In genomic region chr2:47270421-47270820, GRCh38 we compare ENCODE assay signal across 18 cellular contexts.
DNase-seq lines count a peak whose midpoint lies in the region; ATAC-seq and TF ChIP-seq lines count a peak whose summit lies in the region.
"Had no signal": no experiment of that assay in that cellular context is flagged by ENCODE, and none has a peak within 500 bp of the region (broad histone marks: within the 10 kb centered on the region; RNA-seq: fewer than 3 reads in every experiment).

No MANE protein-coding gene starts in this region.

- H2AK5ac ChIP-seq in mesendoderm (ENCODE audit: low read length) = peak overlapping the region; percentile 55

- H4K8ac ChIP-seq in mesendoderm (ENCODE audit: low read depth, low read length) = no peak overlapping the region

- TF ChIP-seq CTCF in PC-3 (conservative IDR thresholded peaks at IDR 0.05; ENCODE audit: low read depth, low read length) = no peak
- no peak for TF ChIP-seq CTCF in colonic mucosa (IDR thresholded peaks at IDR 0.05)
- TF ChIP-seq CTCF in CD14-positive monocyte (IDR thresholded peaks at IDR 0.05) = no peak

- H3K27me3 Mint-ChIP-seq in CD14-positive monocyte (ENCODE audit: low read depth in 3 of 3) = peaks cover 1 to 3% (median 2%) of the 10 kb centered on the region in 3 donors
- H3K27me3 Mint-ChIP-seq in activated T-cell treated with anti-CD3 and anti-CD28 coated beads, Interleukin-2, amount 50 U/mL, for 72 hours (ENCODE audit: low read depth) = no peaks in the 10 kb centered on the region
- H3K27me3 Mint-ChIP-seq: memory B cell had no signal

- H3F3A ChIP-seq in PC-3 (ENCODE audit: low read length, unreplicated experiment) = peaks cover 3% of the 10 kb centered on the region

- H4K20me1 ChIP-seq in PC-3 (ENCODE audit: low read length) = no peaks in the 10 kb centered on the region
- H4K20me1 ChIP-seq: BLaER1 had no signal

- H3K79me2 ChIP-seq in PC-3 (ENCODE audit: low read length) = no peaks in the 10 kb centered on the region
- H3K79me2 ChIP-seq in mesendoderm (ENCODE audit: control insufficient read depth, insufficient read depth, low read length) = no peaks in the 10 kb centered on the region

- H3K27ac Mint-ChIP-seq in CD14-positive monocyte = peak overlapping the region in 2 of 7 donors; percentile 5 to 28
- no peak overlapping the region for H3K27ac Mint-ChIP-seq in activated T-cell treated with anti-CD3 and anti-CD28 coated beads, Interleukin-2, amount 50 U/mL, for 72 hours
- H3K27ac Mint-ChIP-seq: GM23338, memory B cell had no signal

- no peak overlapping the region for H3K4me3 Mint-ChIP-seq in CD14-positive monocyte
- no peak overlapping the region for H3K4me3 Mint-ChIP-seq in activated T-cell treated with anti-CD3 and anti-CD28 coated beads, Interleukin-2, amount 50 U/mL, for 72 hours
- H3K4me3 Mint-ChIP-seq: GM23338 had no signal

- H3K4me2 ChIP-seq in PC-3 (ENCODE audit: low read length) = no peak overlapping the region
- H3K4me2 ChIP-seq in mesendoderm (ENCODE audit: low read length) = no peak overlapping the region
- H3K4me2 ChIP-seq: GM23338 had no signal

- H3K18ac ChIP-seq in mesendoderm (ENCODE audit: low read length) = peak overlapping the region; percentile 3

- no peak overlapping the region for H2BK15ac ChIP-seq in mesendoderm (replicated peaks; ENCODE audit: low read depth)

- H3K4me1 ChIP-seq in PC-3 (ENCODE audit: insufficient read depth, low read length) (peaks cover 56% of the 10 kb centered on the region), colonic mucosa (peaks cover 21% of the 10 kb centered on the region), mesendoderm (ENCODE audit: control insufficient read depth, low read depth, low read length) (peaks cover 5% of the 10 kb centered on the region), stomach smooth muscle (ENCODE audit: control insufficient read depth, insufficient read depth, low read length) (peaks cover 43% of the 10 kb centered on the region)

- H3K4me1 Mint-ChIP-seq in CD14-positive monocyte = peaks cover 49% of the 10 kb centered on the region
- H3K4me1 Mint-ChIP-seq in activated T-cell treated with anti-CD3 and anti-CD28 coated beads, Interleukin-2, amount 50 U/mL, for 72 hours (ENCODE audit: low read depth) = no peaks in the 10 kb centered on the region

- intact Hi-C loops in PC-3 (cut with micrococcal nuclease) = loop anchor here (5.0 kb wide), 2 partner anchors 52 to 353 kb away; partner anchors contain the start of gene MCFD2
- intact Hi-C loops in colonic mucosa (cut with DNase I) = loop anchor here (2.0 kb wide), 1 partner anchor 52 kb away; no protein-coding TSS in a partner anchor
- intact Hi-C loops in CD14-positive monocyte (cut with micrococcal nuclease) = loop anchor here (5.0 kb wide), 2 partner anchors 42 to 52 kb away; no protein-coding TSS in a partner anchor

- H3K56ac ChIP-seq in mesendoderm (ENCODE audit: low read length) = no peak overlapping the region

- H4K5ac ChIP-seq in mesendoderm (ENCODE audit: low read length) = no peak overlapping the region

- no peak overlapping the region for H3K4me3 ChIP-seq in PC-3 (ENCODE audit: low read length)
- no peak overlapping the region for H3K4me3 ChIP-seq in colonic mucosa
- no peak overlapping the region for H3K4me3 ChIP-seq in mesendoderm (ENCODE audit: low read length)
- H3K4me3 ChIP-seq in stomach smooth muscle (ENCODE audit: low read length in 2 of 2) = no peak overlapping the region
- H3K4me3 ChIP-seq: BLaER1, GM23338, MG63 had no signal

- H3K27ac ChIP-seq in PC-3 (ENCODE audit: low read length) (peak overlapping the region; percentile 87), colonic mucosa (peak overlapping the region; percentile 80), mesendoderm (ENCODE audit: low read depth, low read length) (no peak overlapping the region), stomach smooth muscle (ENCODE audit: low read length) (peak overlapping the region; percentile 81)

- no peaks in the 10 kb centered on the region for H3K79me1 ChIP-seq in mesendoderm (ENCODE audit: low read length)

- H3K9me2 ChIP-seq in PC-3 (replicated peaks; ENCODE audit: low read length) = no peaks in the 10 kb centered on the region

- H3K9me3 ChIP-seq in PC-3 (ENCODE audit: low read length) (no peaks in the 10 kb centered on the region), colonic mucosa (no peaks in the 10 kb centered on the region), stomach smooth muscle (ENCODE audit: control insufficient read depth in 2 of 2, low read length in 2 of 2) (no peaks in the 10 kb centered on the region)
- H3K9me3 ChIP-seq: BLaER1, MG63 had no signal

- H2AFZ ChIP-seq in PC-3 (ENCODE audit: low read length) = no peak overlapping the region

- H2BK120ac ChIP-seq in mesendoderm (ENCODE audit: low read depth, low read length) = no peak overlapping the region

- H3K36me3 ChIP-seq in PC-3 (ENCODE audit: low read depth, low read length) (no peaks in the 10 kb centered on the region), colonic mucosa (no peaks in the 10 kb centered on the region), mesendoderm (ENCODE audit: control insufficient read depth, insufficient read depth, low read length) (no peaks in the 10 kb centered on the region), stomach smooth muscle (ENCODE audit: control insufficient read depth in 2 of 2, insufficient read depth in 2 of 2, low read length in 2 of 2) (no peaks in the 10 kb centered on the region)
- H3K36me3 ChIP-seq: BLaER1, MG63 had no signal

- WGBS in mesendoderm (ENCODE audit: extremely low coverage, insufficient coverage, low lambda C conversion rate) = no CpG with 5 or more reads among the region's 5 CpGs

- DNase-seq in PC-3 (no peak), colonic mucosa (peak; percentile 51), mesendoderm (no peak), CD14-positive monocyte (ENCODE audit: low spot score) (no peak)
- no peak for DNase-seq in activated CD4-positive, alpha-beta T cell treated with anti-CD3 and anti-CD28 coated beads, Interleukin-2, amount 50 U/mL, for 4 hours
- DNase-seq in stimulated activated CD4-positive, alpha-beta T cell treated with anti-CD3 and anti-CD28 coated beads, Interleukin-4, amount 100 ng/mL, for 1 hour = no peak
- DNase-seq in activated T-cell treated with anti-CD3 and anti-CD28 coated beads, Interleukin-2, amount 50 U/mL, for 72 hours = no peak
- DNase-seq: activated CD4-positive, alpha-beta T cell treated with anti-CD3 and anti-CD28 coated beads for 1 hour; activated effector memory CD4-positive, alpha-beta T cell treated with anti-CD3 and anti-CD28 coated beads, Interleukin-2, amount 50 U/mL, for 16 hours; NCI-H187; SIG-M5; T-helper 9 cell had no signal

- H3K9ac ChIP-seq in PC-3 (ENCODE audit: low read length) (peak overlapping the region; percentile 51), colonic mucosa (ENCODE audit: low read depth in 2 of 2, low read length in 2 of 2) (peak overlapping the region in 1 of 2 donors; percentile 19), mesendoderm (ENCODE audit: low read length) (no peak overlapping the region), stomach smooth muscle (ENCODE audit: low read length in 2 of 2) (peak overlapping the region in 1 of 2 donors; percentile 8)
- H3K9ac ChIP-seq: BLaER1 had no signal

- no peak overlapping the region for H3K4ac ChIP-seq in mesendoderm (ENCODE audit: low read depth, low read length)

- no peak for ATAC-seq in PC-3
- no peak for ATAC-seq in activated T-cell treated with anti-CD3 and anti-CD28 coated beads, Interleukin-2, amount 50 U/mL, for 72 hours (replicated peaks in 1 of 2)
- ATAC-seq: GM23338, HepG2 had no signal

- CTCF ChIA-PET in PC-3 (lab: Charles Lee) = interaction anchor here (0.5 kb wide), 1 partner anchor 83 kb away, joined by 3 read pairs; no protein-coding TSS in a partner anchor

- no TSS peak for BruUV-seq in PC-3 (replicated peaks; lab: Mats Ljungman, UMichigan)

- H3K23ac ChIP-seq in mesendoderm (ENCODE audit: low read length) = no peak overlapping the region

- H3K36me3 Mint-ChIP-seq in CD14-positive monocyte = no peaks in the 10 kb centered on the region
- no peaks in the 10 kb centered on the region for H3K36me3 Mint-ChIP-seq in activated T-cell treated with anti-CD3 and anti-CD28 coated beads, Interleukin-2, amount 50 U/mL, for 72 hours (ENCODE audit: insufficient read depth in 2 of 2)
- H3K36me3 Mint-ChIP-seq: memory B cell had no signal

- POLR2A ChIA-PET in PC-3 (lab: Charles Lee; ENCODE audit: unreplicated experiment) = no interaction called here

- H2BK5ac ChIP-seq in mesendoderm (ENCODE audit: low read length) = no peak overlapping the region

- H3K27me3 ChIP-seq in PC-3 (ENCODE audit: low read length) = no peaks in the 10 kb centered on the region
- no peaks in the 10 kb centered on the region for H3K27me3 ChIP-seq in colonic mucosa
- H3K27me3 ChIP-seq in mesendoderm (ENCODE audit: insufficient read depth, low read length, poor library complexity) = no peaks in the 10 kb centered on the region
- no peaks in the 10 kb centered on the region for H3K27me3 ChIP-seq in stomach smooth muscle (ENCODE audit: control insufficient read depth in 1 of 2, insufficient read depth in 2 of 2, low read length in 2 of 2)
- H3K27me3 ChIP-seq: BLaER1, MG63 had no signal

- no peaks in the 10 kb centered on the region for H3K9me3 Mint-ChIP-seq in CD14-positive monocyte
- H3K9me3 Mint-ChIP-seq in activated T-cell treated with anti-CD3 and anti-CD28 coated beads, Interleukin-2, amount 50 U/mL, for 72 hours = no peaks in the 10 kb centered on the region
- H3K9me3 Mint-ChIP-seq: GM23338, memory B cell had no signal
